1 cellular context compared by ENCODE assay signal in the genomic region with DNA sequence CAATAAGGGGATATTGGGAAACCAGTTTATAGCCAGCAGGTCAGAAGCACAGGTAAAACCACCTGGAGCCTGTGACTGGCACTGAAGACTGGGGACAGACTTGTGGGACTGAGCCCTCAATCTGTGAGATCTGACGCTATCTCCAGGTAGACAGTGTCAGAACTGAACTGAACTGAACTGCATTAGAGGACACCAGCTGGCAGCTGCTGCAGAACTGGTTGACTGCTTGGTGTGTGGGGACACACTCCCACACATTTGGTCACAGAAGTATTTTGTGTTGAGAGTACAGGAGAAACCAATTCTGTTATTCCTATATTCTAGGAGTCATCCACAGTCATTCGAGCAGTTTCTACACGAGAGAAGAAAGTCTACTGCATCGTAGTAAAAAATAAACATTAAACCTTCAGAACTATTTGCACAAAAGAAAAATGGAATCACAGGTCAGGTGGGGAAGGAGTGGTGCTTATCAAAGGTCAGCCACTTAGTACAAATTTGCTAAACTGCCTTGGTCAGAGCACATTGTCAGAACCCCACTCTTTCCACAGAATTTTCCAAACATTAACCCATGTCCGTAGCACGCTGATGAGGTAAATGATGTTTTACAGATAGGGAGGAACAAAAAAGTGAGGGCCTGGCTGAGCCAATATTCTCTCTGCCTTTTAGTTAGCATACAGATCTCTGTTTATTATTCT.
A peak's percentile ranks its signal among the peaks of the same experiment; 100 is the strongest.
TF ChIP-seq lines count a peak whose summit lies in the region.

No MANE protein-coding gene starts in this region.

TF ChIP-seq in HepG2, 621 proteins besides CTCF, POLR2A, EP300 and RAD21 (continued from another document and continues in another):
- TF ChIP-seq, protein P1, sequence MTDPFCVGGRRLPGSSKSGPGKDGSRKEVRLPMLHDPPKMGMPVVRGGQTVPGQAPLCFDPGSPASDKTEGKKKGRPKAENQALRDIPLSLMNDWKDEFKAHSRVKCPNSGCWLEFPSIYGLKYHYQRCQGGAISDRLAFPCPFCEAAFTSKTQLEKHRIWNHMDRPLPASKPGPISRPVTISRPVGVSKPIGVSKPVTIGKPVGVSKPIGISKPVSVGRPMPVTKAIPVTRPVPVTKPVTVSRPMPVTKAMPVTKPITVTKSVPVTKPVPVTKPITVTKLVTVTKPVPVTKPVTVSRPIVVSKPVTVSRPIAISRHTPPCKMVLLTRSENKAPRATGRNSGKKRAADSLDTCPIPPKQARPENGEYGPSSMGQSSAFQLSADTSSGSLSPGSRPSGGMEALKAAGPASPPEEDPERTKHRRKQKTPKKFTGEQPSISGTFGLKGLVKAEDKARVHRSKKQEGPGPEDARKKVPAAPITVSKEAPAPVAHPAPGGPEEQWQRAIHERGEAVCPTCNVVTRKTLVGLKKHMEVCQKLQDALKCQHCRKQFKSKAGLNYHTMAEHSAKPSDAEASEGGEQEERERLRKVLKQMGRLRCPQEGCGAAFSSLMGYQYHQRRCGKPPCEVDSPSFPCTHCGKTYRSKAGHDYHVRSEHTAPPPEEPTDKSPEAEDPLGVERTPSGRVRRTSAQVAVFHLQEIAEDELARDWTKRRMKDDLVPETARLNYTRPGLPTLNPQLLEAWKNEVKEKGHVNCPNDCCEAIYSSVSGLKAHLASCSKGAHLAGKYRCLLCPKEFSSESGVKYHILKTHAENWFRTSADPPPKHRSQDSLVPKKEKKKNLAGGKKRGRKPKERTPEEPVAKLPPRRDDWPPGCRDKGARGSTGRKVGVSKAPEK (CRISPR knock-in tag; IDR thresholded peaks at IDR 0.05; ENCODE audit: borderline replicate concordance) = peak; percentile 76; the same call in 1 of the 2 replicates
- TF ChIP-seq, protein P2, sequence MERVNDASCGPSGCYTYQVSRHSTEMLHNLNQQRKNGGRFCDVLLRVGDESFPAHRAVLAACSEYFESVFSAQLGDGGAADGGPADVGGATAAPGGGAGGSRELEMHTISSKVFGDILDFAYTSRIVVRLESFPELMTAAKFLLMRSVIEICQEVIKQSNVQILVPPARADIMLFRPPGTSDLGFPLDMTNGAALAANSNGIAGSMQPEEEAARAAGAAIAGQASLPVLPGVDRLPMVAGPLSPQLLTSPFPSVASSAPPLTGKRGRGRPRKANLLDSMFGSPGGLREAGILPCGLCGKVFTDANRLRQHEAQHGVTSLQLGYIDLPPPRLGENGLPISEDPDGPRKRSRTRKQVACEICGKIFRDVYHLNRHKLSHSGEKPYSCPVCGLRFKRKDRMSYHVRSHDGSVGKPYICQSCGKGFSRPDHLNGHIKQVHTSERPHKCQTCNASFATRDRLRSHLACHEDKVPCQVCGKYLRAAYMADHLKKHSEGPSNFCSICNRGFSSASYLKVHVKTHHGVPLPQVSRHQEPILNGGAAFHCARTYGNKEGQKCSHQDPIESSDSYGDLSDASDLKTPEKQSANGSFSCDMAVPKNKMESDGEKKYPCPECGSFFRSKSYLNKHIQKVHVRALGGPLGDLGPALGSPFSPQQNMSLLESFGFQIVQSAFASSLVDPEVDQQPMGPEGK (CRISPR knock-in tag; IDR thresholded peaks at IDR 0.05) = 0 out of 2 replicates have a peak, but pooled peaks have one; percentile 18
- TF ChIP-seq JDP2 (CRISPR knock-in tag; IDR thresholded peaks at IDR 0.05; ENCODE audit: borderline replicate concordance) (no peak), MXD4 (CRISPR knock-in tag; IDR thresholded peaks at IDR 0.05) (peak; percentile 49; the same call in 1 of the 2 replicates), SMAD3 (CRISPR knock-in tag; IDR thresholded peaks at IDR 0.05) (peak; percentile 40; the same call in 1 of the 2 replicates), TEAD3 (CRISPR knock-in tag; optimal IDR thresholded peaks at IDR 0.05; ENCODE audit: borderline replicate concordance) (peak; percentile 72), BCL6 (CRISPR knock-in tag; IDR thresholded peaks at IDR 0.05) (peak; percentile 81), LCORL (IDR thresholded peaks at IDR 0.05) (no peak), LCORL (CRISPR knock-in tag; IDR thresholded peaks at IDR 0.05) (peak; percentile 73), ZNF674 (CRISPR knock-in tag; IDR thresholded peaks at IDR 0.05; ENCODE audit: low read depth) (no peak), HMG20B (CRISPR knock-in tag; conservative IDR thresholded peaks at IDR 0.05) (peak; percentile 54; the same call in 1 of the 2 replicates), RAD51 (IDR thresholded peaks at IDR 0.05; ENCODE audit: borderline replicate concordance) (no peak), CCDC6 (CRISPR knock-in tag; IDR thresholded peaks at IDR 0.05) (no peak), NCOA2 (CRISPR knock-in tag; IDR thresholded peaks at IDR 0.05) (peak; percentile 75), RARA (CRISPR knock-in tag; IDR thresholded peaks at IDR 0.05) (peak; percentile 71), TARDBP (CRISPR knock-in tag; IDR thresholded peaks at IDR 0.05) (peak; percentile 74), ZNF354B (CRISPR knock-in tag; IDR thresholded peaks at IDR 0.05) (0 out of 2 replicates have a peak, but pooled peaks have one; percentile 46), ZSCAN31 (CRISPR knock-in tag; IDR thresholded peaks at IDR 0.05; ENCODE audit: low read depth) (no peak), SAP130 (CRISPR knock-in tag; IDR thresholded peaks at IDR 0.05; ENCODE audit: low read depth) (peak; percentile 75), GFI1 (CRISPR knock-in tag; IDR thresholded peaks at IDR 0.05; ENCODE audit: borderline replicate concordance) (0 out of 2 replicates have a peak, but pooled peaks have one; percentile 39), KLF6 (CRISPR knock-in tag; IDR thresholded peaks at IDR 0.05) (0 out of 2 replicates have a peak, but pooled peaks have one; percentile 42), ZNF598 (CRISPR knock-in tag; IDR thresholded peaks at IDR 0.05; ENCODE audit: borderline replicate concordance) (0 out of 2 replicates have a peak, but pooled peaks have one; percentile 44), ZNF432 (CRISPR knock-in tag; IDR thresholded peaks at IDR 0.05; ENCODE audit: borderline replicate concordance) (no peak), FOXO1 (CRISPR knock-in tag; IDR thresholded peaks at IDR 0.05) (peak; percentile 48; the same call in 1 of the 2 replicates), CREB3 (CRISPR knock-in tag; IDR thresholded peaks at IDR 0.05) (no peak), ZNF790 (CRISPR knock-in tag; IDR thresholded peaks at IDR 0.05; ENCODE audit: borderline replicate concordance) (0 out of 2 replicates have a peak, but pooled peaks have one; percentile 22), SIX1 (CRISPR knock-in tag; IDR thresholded peaks at IDR 0.05; ENCODE audit: borderline replicate concordance) (peak; percentile 27; the same call in 1 of the 2 replicates), ZNF10 (CRISPR knock-in tag; IDR thresholded peaks at IDR 0.05; ENCODE audit: borderline replicate concordance, low read depth) (no peak), ARNT2 (CRISPR knock-in tag; IDR thresholded peaks at IDR 0.05; ENCODE audit: low read depth) (no peak), ZNF142 (CRISPR knock-in tag; IDR thresholded peaks at IDR 0.05) (no peak), REPIN1 (CRISPR knock-in tag; IDR thresholded peaks at IDR 0.05; ENCODE audit: borderline replicate concordance, low read depth) (peak; percentile 72; the same call in 1 of the 2 replicates), YEATS2 (CRISPR knock-in tag; IDR thresholded peaks at IDR 0.05; ENCODE audit: borderline replicate concordance) (peak; percentile 59; the same call in 1 of the 2 replicates), NR0B2 (CRISPR knock-in tag; IDR thresholded peaks at IDR 0.05) (no peak), ETV6 (CRISPR knock-in tag; conservative IDR thresholded peaks at IDR 0.05) (no peak), MTA1 (CRISPR knock-in tag; IDR thresholded peaks at IDR 0.05; ENCODE audit: borderline replicate concordance) (no peak), NFKBIZ (CRISPR knock-in tag; IDR thresholded peaks at IDR 0.05) (peak; percentile 71; the same call in 1 of the 2 replicates), ZNF720 (CRISPR knock-in tag; IDR thresholded peaks at IDR 0.05) (no peak)
- TF ChIP-seq, protein P3, sequence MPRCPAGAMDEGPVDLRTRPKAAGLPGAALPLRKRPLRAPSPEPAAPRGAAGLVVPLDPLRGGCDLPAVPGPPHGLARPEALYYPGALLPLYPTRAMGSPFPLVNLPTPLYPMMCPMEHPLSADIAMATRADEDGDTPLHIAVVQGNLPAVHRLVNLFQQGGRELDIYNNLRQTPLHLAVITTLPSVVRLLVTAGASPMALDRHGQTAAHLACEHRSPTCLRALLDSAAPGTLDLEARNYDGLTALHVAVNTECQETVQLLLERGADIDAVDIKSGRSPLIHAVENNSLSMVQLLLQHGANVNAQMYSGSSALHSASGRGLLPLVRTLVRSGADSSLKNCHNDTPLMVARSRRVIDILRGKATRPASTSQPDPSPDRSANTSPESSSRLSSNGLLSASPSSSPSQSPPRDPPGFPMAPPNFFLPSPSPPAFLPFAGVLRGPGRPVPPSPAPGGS (CRISPR knock-in tag; IDR thresholded peaks at IDR 0.05) = no peak
- TF ChIP-seq, protein P4, sequence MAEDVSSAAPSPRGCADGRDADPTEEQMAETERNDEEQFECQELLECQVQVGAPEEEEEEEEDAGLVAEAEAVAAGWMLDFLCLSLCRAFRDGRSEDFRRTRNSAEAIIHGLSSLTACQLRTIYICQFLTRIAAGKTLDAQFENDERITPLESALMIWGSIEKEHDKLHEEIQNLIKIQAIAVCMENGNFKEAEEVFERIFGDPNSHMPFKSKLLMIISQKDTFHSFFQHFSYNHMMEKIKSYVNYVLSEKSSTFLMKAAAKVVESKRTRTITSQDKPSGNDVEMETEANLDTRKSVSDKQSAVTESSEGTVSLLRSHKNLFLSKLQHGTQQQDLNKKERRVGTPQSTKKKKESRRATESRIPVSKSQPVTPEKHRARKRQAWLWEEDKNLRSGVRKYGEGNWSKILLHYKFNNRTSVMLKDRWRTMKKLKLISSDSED (CRISPR knock-in tag; IDR thresholded peaks at IDR 0.05) = no peak
- TF ChIP-seq, protein P5, sequence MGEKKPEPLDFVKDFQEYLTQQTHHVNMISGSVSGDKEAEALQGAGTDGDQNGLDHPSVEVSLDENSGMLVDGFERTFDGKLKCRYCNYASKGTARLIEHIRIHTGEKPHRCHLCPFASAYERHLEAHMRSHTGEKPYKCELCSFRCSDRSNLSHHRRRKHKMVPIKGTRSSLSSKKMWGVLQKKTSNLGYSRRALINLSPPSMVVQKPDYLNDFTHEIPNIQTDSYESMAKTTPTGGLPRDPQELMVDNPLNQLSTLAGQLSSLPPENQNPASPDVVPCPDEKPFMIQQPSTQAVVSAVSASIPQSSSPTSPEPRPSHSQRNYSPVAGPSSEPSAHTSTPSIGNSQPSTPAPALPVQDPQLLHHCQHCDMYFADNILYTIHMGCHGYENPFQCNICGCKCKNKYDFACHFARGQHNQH (CRISPR knock-in tag; IDR thresholded peaks at IDR 0.05) = peak; percentile 56; the same call in 1 of the 2 replicates
- TF ChIP-seq, protein P6, sequence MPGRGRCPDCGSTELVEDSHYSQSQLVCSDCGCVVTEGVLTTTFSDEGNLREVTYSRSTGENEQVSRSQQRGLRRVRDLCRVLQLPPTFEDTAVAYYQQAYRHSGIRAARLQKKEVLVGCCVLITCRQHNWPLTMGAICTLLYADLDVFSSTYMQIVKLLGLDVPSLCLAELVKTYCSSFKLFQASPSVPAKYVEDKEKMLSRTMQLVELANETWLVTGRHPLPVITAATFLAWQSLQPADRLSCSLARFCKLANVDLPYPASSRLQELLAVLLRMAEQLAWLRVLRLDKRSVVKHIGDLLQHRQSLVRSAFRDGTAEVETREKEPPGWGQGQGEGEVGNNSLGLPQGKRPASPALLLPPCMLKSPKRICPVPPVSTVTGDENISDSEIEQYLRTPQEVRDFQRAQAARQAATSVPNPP (CRISPR knock-in tag; IDR thresholded peaks at IDR 0.05) = peak; percentile 59; the same call in 1 of the 2 replicates
- TF ChIP-seq, protein P7, sequence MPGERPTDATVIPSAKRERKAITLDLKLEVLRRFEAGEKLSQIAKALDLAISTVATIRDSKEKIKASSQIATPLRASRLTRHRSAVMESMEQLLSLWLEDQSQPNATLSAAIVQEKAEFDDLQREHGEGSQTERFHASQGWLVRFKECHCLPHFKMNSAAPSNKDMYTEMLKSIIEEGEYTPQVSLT (CRISPR knock-in tag; IDR thresholded peaks at IDR 0.05; ENCODE audit: borderline replicate concordance, low read depth) = no peak
